ENCODE assay signal across 2 cellular contexts in genomic region chr2:75612108-75612861, GRCh38.
TF ChIP-seq lines count a peak whose summit lies in the region.

No MANE protein-coding gene starts in this region.

TF ChIP-seq in A549, 52 proteins besides CTCF, POLR2A, EP300 and RAD21:
- TF ChIP-seq NPAS2 (CRISPR knock-in tag; IDR thresholded peaks at IDR 0.05; ENCODE audit: borderline replicate concordance) (no peak), NFE2L2 (conservative IDR thresholded peaks at IDR 0.05; ENCODE audit: low read length) (peak; percentile 70)
TF ChIP-seq in A549: peak in this region for 1.

TF ChIP-seq in K562, 482 proteins besides CTCF, POLR2A, EP300 and RAD21:
- no peak for TF ChIP-seq ASH1L (IDR thresholded peaks at IDR 0.05; ENCODE audit: borderline replicate concordance, low read depth, partially characterized antibody)
- 0 out of 2 replicates have a peak, but pooled peaks have one; percentile 13 for TF ChIP-seq MAFG (tag; conservative IDR thresholded peaks at IDR 0.05)
